9 cellular contexts compared by ENCODE assay signal in genomic region chr7:27774717-27775328, GRCh38. TPM values are rescaled to one million over a fixed set of nuclear protein-coding genes. Genes with fewer than 3 reads are reported as not detected.
DNase-seq lines count a peak whose midpoint lies in the region; ATAC-seq and TF ChIP-seq lines count a peak whose summit lies in the region.
"Had no signal": no experiment of that assay in that cellular context is flagged by ENCODE, and none has a peak within 500 bp of the region (broad histone marks: within the 10 kb centered on the region; RNA-seq: fewer than 3 reads in every experiment).

No MANE protein-coding gene starts in this region.

- H3K9me3 ChIP-seq in CD4-positive, alpha-beta T cell (ENCODE audit: control insufficient read depth, low read length) = no peaks in the 10 kb centered on the region

- no peaks in the 10 kb centered on the region for H3K27me3 Mint-ChIP-seq in CD4-positive, alpha-beta T cell
- H3K27me3 Mint-ChIP-seq in chondrocyte (ENCODE audit: low read depth) = no peaks in the 10 kb centered on the region
- no peaks in the 10 kb centered on the region for H3K27me3 Mint-ChIP-seq in naive B cell

- peaks cover 82% of the 10 kb centered on the region for H3K36me3 Mint-ChIP-seq in CD4-positive, alpha-beta T cell (ENCODE audit: low read depth)
- peaks cover 16% of the 10 kb centered on the region for H3K36me3 Mint-ChIP-seq in chondrocyte (ENCODE audit: low read depth)
- H3K36me3 Mint-ChIP-seq in naive B cell = peaks cover 6 to 13% of the 10 kb centered on the region in 2 donors

- CTCF ChIA-PET in CD4-positive, alpha-beta T cell (lab: Charles Lee) = interaction anchor here (0.6 to 1.7 kb wide), 3 partner anchors 9 to 134 kb away, joined by 3 to 4 read pairs (median 3); no protein-coding TSS in a partner anchor

- no peak overlapping the region for H3K27ac Mint-ChIP-seq in CD4-positive, alpha-beta T cell
- H3K27ac Mint-ChIP-seq in chondrocyte (ENCODE audit: unreplicated experiment) (no peak overlapping the region), naive B cell (no peak overlapping the region)

- H3K4me3 Mint-ChIP-seq in CD4-positive, alpha-beta T cell = no peak overlapping the region
- no peak overlapping the region for H3K4me3 Mint-ChIP-seq in chondrocyte (ENCODE audit: unreplicated experiment)
- no peak overlapping the region for H3K4me3 Mint-ChIP-seq in naive B cell

- no peaks in the 10 kb centered on the region for H3K27me3 ChIP-seq in CD4-positive, alpha-beta T cell (ENCODE audit: control insufficient read depth, insufficient read depth, low read length)

- intact Hi-C loops in CD4-positive, alpha-beta T cell (cut with DNase I, micrococcal nuclease) = loop anchor here in 1 of 2 experiments (5.0 kb wide), 1 partner anchor 563 kb away; no protein-coding TSS in a partner anchor

- no peak overlapping the region for H3K27ac ChIP-seq in CD4-positive, alpha-beta T cell (ENCODE audit: low read depth, low read length)

- no peaks in the 10 kb centered on the region for H3K9me3 Mint-ChIP-seq in CD4-positive, alpha-beta T cell
- no peaks in the 10 kb centered on the region for H3K9me3 Mint-ChIP-seq in chondrocyte (ENCODE audit: low read depth)
- H3K9me3 Mint-ChIP-seq in naive B cell = no peaks in the 10 kb centered on the region

- DNase-seq in CD4-positive, alpha-beta T cell = no peak
- DNase-seq in LoVo (ENCODE audit: low spot score) (peak; percentile 59), chondrocyte (ENCODE audit: low spot score) (no peak), naive B cell (peak; percentile 3), putamen (ENCODE audit: low spot score) (no peak)
- DNase-seq: activated effector memory CD4-positive, alpha-beta T cell treated with anti-CD3 and anti-CD28 coated beads, Interleukin-2, amount 50 U/mL, for 16 hours had no signal

- no peak for ATAC-seq in CD4-positive, alpha-beta T cell (ENCODE audit: poor library complexity)
- ATAC-seq in naive B cell (ENCODE audit: low read depth in 2 of 2) (no peak), HG03108 (IDR thresholded peaks at IDR 0.05; ENCODE audit: unreplicated experiment) (no peak), GM18519 (IDR thresholded peaks at IDR 0.05; ENCODE audit: low FRiP score, unreplicated experiment) (no peak), GM21737 (IDR thresholded peaks at IDR 0.05; ENCODE audit: unreplicated experiment) (no peak)

- peaks cover 63% of the 10 kb centered on the region for H3K4me1 Mint-ChIP-seq in CD4-positive, alpha-beta T cell (ENCODE audit: low read depth)
- H3K4me1 Mint-ChIP-seq in chondrocyte (ENCODE audit: low read depth) (peaks cover 7% of the 10 kb centered on the region), naive B cell (peaks cover 1 to 12% (median 6%) of the 10 kb centered on the region in 3 donors)

- peak; percentile 49 for TF ChIP-seq CTCF in CD4-positive, alpha-beta T cell (IDR thresholded peaks at IDR 0.05)
- peak; percentile 92 for TF ChIP-seq CTCF in chondrocyte (IDR thresholded peaks at IDR 0.05)

- POLR2A ChIA-PET in CD4-positive, alpha-beta T cell (lab: Charles Lee) = interaction anchor here (1.1 kb wide), 1 partner anchor 34 kb away, joined by 7 read pairs; the partner anchor contains the start of gene TAX1BP1

RNA-seq across cellular contexts. Expression of gene TAX1BP1, which starts 34.9 kb away (rescaled TPM):
- 100 to 1,000 TPM; 115 TPM for total RNA-seq in CD4-positive, alpha-beta T cell
- total RNA-seq in chondrocyte = 86.5 to 91.3 TPM (median 90.6 TPM) in 3 replicates
- polyA plus RNA-seq in naive B cell (ENCODE audit: low read depth in 6 of 6) = 100 to 1,000 TPM in 3 of 6 donors, 10 to 100 TPM in 3; 89.4 to 111 (median 100) TPM

Comparison
In these comparisons a context has a peak if more than half of its experiments do, and no peak if none do; other contexts are left out.
1. DNase-seq: peak in LoVo (single experiment) and naive B cell (single experiment); none in CD4-positive, alpha-beta T cell (0 of 10), chondrocyte (single experiment) and putamen (single experiment).